In the genomic region with DNA sequence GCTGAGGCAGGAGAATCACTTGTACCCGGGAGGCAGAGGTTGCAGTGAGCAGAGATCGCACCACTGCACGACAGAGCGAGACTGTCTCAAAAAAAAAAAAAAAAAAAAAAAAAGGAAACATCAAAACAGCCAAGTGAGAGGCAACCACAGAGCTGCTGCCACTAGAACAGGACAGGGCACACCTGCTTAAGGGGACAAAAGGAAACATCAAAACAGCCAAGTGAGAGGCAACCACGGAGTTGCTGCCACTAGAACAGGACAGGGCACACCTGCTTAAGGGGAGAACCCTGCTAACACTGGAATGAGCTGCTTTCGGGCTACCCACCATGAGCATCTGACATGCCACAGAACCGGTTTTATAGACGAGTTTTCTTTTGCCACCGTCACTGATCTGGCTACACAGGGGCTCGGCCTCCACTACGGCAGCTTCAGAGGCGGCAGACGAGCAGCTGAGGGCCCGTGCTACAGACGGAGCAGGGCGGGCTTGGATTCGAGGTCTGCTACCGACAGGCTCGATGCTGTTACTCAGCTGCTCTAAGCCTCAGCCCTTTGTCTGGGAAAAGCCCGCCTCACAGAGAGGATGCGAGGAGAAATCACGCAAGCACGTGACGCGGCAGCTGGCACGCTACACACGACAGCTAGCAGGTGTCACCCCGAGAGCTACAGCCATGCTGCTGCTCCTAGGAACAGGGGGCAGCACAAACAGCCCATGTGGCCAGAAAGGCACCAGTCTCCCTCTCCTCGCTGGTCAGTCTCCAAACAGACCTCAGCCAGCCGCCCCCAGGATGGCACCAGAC, we compare ENCODE assay signal across 9 cellular contexts. TPM values are rescaled to one million over a fixed set of nuclear protein-coding genes. Genes with fewer than 3 reads are reported as not detected.
A peak's percentile ranks its signal among the peaks of the same experiment; 100 is the strongest.
DNase-seq lines count a peak whose midpoint lies in the region; ATAC-seq and TF ChIP-seq lines count a peak whose summit lies in the region.
"Had no signal": no experiment of that assay in that cellular context is flagged by ENCODE, and none has a peak within 500 bp of the region (broad histone marks: within the 10 kb centered on the region; RNA-seq: fewer than 3 reads in every experiment).

No MANE protein-coding gene starts in this region.

- H2AFZ ChIP-seq in OCI-LY3 (ENCODE audit: low read depth, low read length), result no peak overlapping the region

- H3K4me1 ChIP-seq in OCI-LY3 (ENCODE audit: low read length), result peaks cover 22% of the 10 kb centered on the region
- H3K4me1 ChIP-seq in endocrine pancreas (ENCODE audit: control insufficient read depth, insufficient read depth, low read length), result no peaks in the 10 kb centered on the region
- peaks cover 50% of the 10 kb centered on the region for H3K4me1 ChIP-seq in psoas muscle

- peaks cover 51% of the 10 kb centered on the region for H3K36me3 ChIP-seq in OCI-LY3 (replicated peaks; ENCODE audit: low read depth, low read length)
- no peaks in the 10 kb centered on the region for H3K36me3 ChIP-seq in endocrine pancreas (ENCODE audit: control insufficient read depth, insufficient read depth, low read length)
- peaks cover 3 to 56% of the 10 kb centered on the region in 2 donors for H3K36me3 ChIP-seq in psoas muscle (ENCODE audit: insufficient read depth in 1 of 2, low read depth in 1 of 2)

- H4K20me1 ChIP-seq in OCI-LY3 (ENCODE audit: insufficient read depth, low read length), result peaks cover 38% of the 10 kb centered on the region

- intact Hi-C loops in psoas muscle (cut with DNase I), result loop anchor here (2.0 to 5.0 kb wide), 2 partner anchors 16 to 36 kb away; no protein-coding TSS in a partner anchor

- H3K9me3 ChIP-seq in OCI-LY3 (ENCODE audit: insufficient read depth, low read length) (no peaks in the 10 kb centered on the region), endocrine pancreas (ENCODE audit: control insufficient read depth, low read length) (no peaks in the 10 kb centered on the region), psoas muscle (no peaks in the 10 kb centered on the region)

- H3K27ac ChIP-seq in OCI-LY3 (ENCODE audit: low read length), result no peak overlapping the region
- peak overlapping the region; percentile 97 for H3K27ac ChIP-seq in psoas muscle

- H3K9ac ChIP-seq in OCI-LY3 (ENCODE audit: low read length), result no peak overlapping the region
- H3K9ac ChIP-seq in endocrine pancreas (ENCODE audit: control insufficient read depth, insufficient read depth, low read length), result peak overlapping the region; percentile 99

- TF ChIP-seq CTCF in GM12865 (IDR thresholded peaks at IDR 0.05; ENCODE audit: insufficient read depth, low read depth, low read length, missing control alignments) (no peak), OCI-LY3 (IDR thresholded peaks at IDR 0.05; ENCODE audit: low read depth, low read length) (no peak), psoas muscle (IDR thresholded peaks at IDR 0.05) (no peak)

- ATAC-seq in psoas muscle, result no peak
- no peak for ATAC-seq in HG03520 (IDR thresholded peaks at IDR 0.05; ENCODE audit: unreplicated experiment)

- peak overlapping the region; percentile 89 for H3K4me2 ChIP-seq in OCI-LY3 (ENCODE audit: low read length)

- H3K27me3 ChIP-seq in OCI-LY3 (ENCODE audit: low read depth, low read length), result no peaks in the 10 kb centered on the region
- no peaks in the 10 kb centered on the region for H3K27me3 ChIP-seq in endocrine pancreas (ENCODE audit: control insufficient read depth, insufficient read depth, low read length)
- H3K27me3 ChIP-seq in psoas muscle (ENCODE audit: insufficient read depth in 3 of 3, low read length in 2 of 3), result no peaks in the 10 kb centered on the region
- H3K27me3 ChIP-seq: dorsolateral prefrontal cortex had no signal

- H3K4me3 ChIP-seq in GM12865 (ENCODE audit: low read depth, low read length) (peak overlapping the region; percentile 99), OCI-LY3 (ENCODE audit: low read length) (peak overlapping the region; percentile 98), endocrine pancreas (ENCODE audit: control insufficient read depth, insufficient read depth, low read length) (no peak overlapping the region), psoas muscle (peak overlapping the region; percentile 82)

- WGBS in psoas muscle, 3 donors, result 56 to 66% (median 60%) methylated on average over 30 of the region's 30 CpGs

- DNase-seq in GM12865 (ENCODE audit: low read depth) (no peak), psoas muscle (no peak), HCEC 1CT (no peak), NCI-H187 (lab: John Stamatoyannopoulos, UW) (no peak), A172 (ENCODE audit: low spot score) (no peak)
- DNase-seq: dorsolateral prefrontal cortex had no signal

- peaks cover 90% of the 10 kb centered on the region for H3K79me2 ChIP-seq in OCI-LY3 (ENCODE audit: low read length)

RNA-seq across cellular contexts. Expression of gene P4HB, which starts 2.0 kb away (rescaled TPM):
- 100 to 1,000 TPM; 244 to 361 (median 296) TPM for total RNA-seq in psoas muscle
- polyA plus RNA-seq in psoas muscle, result 100 to 1,000 TPM; 236 to 384 (median 267) TPM
- total RNA-seq in A172 (2014; rRNA removed; shearing (Covaris generic)), result 1,091 and 1,235 TPM in 2 replicates

RNA-seq across cellular contexts. Expression of gene ARHGDIA, which starts 12.8 kb away (rescaled TPM):
- 100 to 1,000 TPM in 3 of 4 donors, 10 to 100 TPM in 1; 88.3 to 192 (median 160) TPM for total RNA-seq in psoas muscle
- 100 to 1,000 TPM in 2 of 3 donors, 10 to 100 TPM in 1; 79.1 to 268 (median 100) TPM for polyA plus RNA-seq in psoas muscle
- total RNA-seq in A172 (2014; rRNA removed; shearing (Covaris generic)), result 173 and 183 TPM in 2 replicates

RNA-seq across cellular contexts. Expression of gene PPP1R27, which starts 23.5 kb away (rescaled TPM):
- total RNA-seq in psoas muscle, result 1,000 to 10,000 TPM in 3 of 4 donors, 100 to 1,000 TPM in 1; 976 to 2,217 (median 1,286) TPM
- 100 to 1,000 TPM; 296 to 661 (median 603) TPM for polyA plus RNA-seq in psoas muscle
- total RNA-seq in A172 (2014; rRNA removed; shearing (Covaris generic)), result not detected in 2 replicates

RNA-seq across cellular contexts. Expression of gene MCRIP1, which starts 25.3 kb away (rescaled TPM):
- 10 to 100 TPM; 20.5 to 47.6 (median 25.7) TPM for total RNA-seq in psoas muscle
- 100 to 1,000 TPM in 1 of 3 donors, 10 to 100 TPM in 2; 45.1 to 187 (median 57.1) TPM for polyA plus RNA-seq in psoas muscle
- 45.8 and 51.4 TPM in 2 replicates for total RNA-seq in A172 (2014; rRNA removed; shearing (Covaris generic))

RNA-seq across cellular contexts. Expression of gene ALYREF, which starts 33.0 kb away (rescaled TPM):
- 10 to 100 TPM; 23.0 to 58.4 (median 47.1) TPM for total RNA-seq in psoas muscle
- 10 to 100 TPM; 37.5 to 79.8 (median 43.8) TPM for polyA plus RNA-seq in psoas muscle
- total RNA-seq in A172 (2014; rRNA removed; shearing (Covaris generic)), result 376 and 393 TPM in 2 replicates

Comparison
In these comparisons a context has a peak if more than half of its experiments do, and no peak if none do; other contexts are left out.
1. RNA of gene PPP1R27, which starts 23.5 kb away (total RNA-seq): 976 to 2,217 TPM in psoas muscle; not detected in A172; every median in the first group is over 100 times any median in the second.